Comparison of ENCODE assay signal across 8 cellular contexts in the genomic region with DNA sequence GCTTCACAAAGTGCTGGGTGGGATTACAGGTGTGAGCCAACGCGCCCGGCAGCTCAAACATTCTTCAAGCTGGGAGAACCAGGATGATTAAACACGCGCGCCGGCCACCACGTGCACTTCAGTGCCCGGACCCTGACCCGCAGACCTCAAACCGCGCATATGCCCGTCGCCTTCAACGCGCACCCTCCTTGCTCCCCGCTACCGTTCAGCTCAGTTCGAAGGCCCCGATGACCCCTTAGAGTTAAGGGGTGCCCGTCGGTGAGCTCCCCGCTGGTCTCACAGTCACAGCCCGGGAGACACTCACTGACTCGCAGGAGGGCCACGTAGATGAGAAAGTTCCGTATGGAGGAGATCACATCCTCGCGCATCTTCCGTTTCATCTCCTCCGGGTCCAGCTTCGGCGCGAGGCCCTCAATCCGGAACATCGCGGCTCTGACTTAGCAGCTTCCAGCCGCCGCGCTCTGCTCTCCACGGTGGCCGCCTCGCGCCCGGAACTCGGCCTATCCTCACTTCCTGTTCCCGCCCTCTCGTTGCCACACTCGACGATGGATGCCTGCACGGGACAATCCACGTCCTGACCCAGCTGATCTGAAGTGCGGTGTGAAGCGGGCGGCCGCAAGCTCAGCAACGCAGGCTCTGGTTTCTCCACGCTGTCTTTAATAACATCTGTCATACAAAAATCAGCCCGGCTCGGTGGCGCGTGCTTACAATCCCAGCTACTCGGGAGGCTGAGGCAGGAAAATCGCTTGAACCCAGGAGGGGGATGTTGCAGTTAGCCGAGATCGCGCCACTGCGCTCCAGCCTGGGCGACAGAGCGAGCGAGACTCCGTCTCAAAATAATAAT. TPM values are rescaled to one million over a fixed set of nuclear protein-coding genes. Genes with fewer than 3 reads are reported as not detected.
DNase-seq lines count a peak whose midpoint lies in the region; TF ChIP-seq lines count a peak whose summit lies in the region.

A gene (minus strand): TSS at position 490 of the 844 bp plus-strand sequence. CDS start 65 bp downstream, at position 425.

- H2BK120ac ChIP-seq in H9 (ENCODE audit: low read depth, low read length, poor library complexity, severe bottlenecking), result no peak within 1 kb of the TSS

- peak within 1 kb of the TSS; percentile 46 for H2AFZ ChIP-seq in H9 (ENCODE audit: low read length)

- peaks cover 12% of the 10 kb centered on the region for H3K79me1 ChIP-seq in H9 (ENCODE audit: insufficient read depth, low read depth, low read length, poor library complexity, severe bottlenecking)

- H2BK5ac ChIP-seq in H9 (ENCODE audit: insufficient read length, low read length), result no peak within 1 kb of the TSS

- peak within 1 kb of the TSS; percentile 99 for H3K4me3 ChIP-seq in fibroblast of the aortic adventitia (ENCODE audit: low read depth, low read length)

- peak within 1 kb of the TSS; percentile 99 for H3K14ac ChIP-seq in H9 (ENCODE audit: insufficient read depth, low read length)

- H3K27ac ChIP-seq in H9 (ENCODE audit: insufficient read length, low read depth, low read length), result no peak within 1 kb of the TSS

- no peaks in the 10 kb centered on the region; the same call in 1 of the 2 replicates for H3K4me1 ChIP-seq in H9 (ENCODE audit: insufficient read depth, low read length)

- H3K79me2 ChIP-seq in H9 (ENCODE audit: insufficient read depth, low read length), result peaks cover 18% of the 10 kb centered on the region

- H3K23me2 ChIP-seq in H9 (ENCODE audit: insufficient read length, low read depth, low read length, poor library complexity, severe bottlenecking), result peaks cover 3% of the 10 kb centered on the region

- H4K20me1 ChIP-seq in H9 (ENCODE audit: control insufficient read depth, insufficient read depth, insufficient read length), result no peaks in the 10 kb centered on the region

- peak within 1 kb of the TSS; percentile 93 for H4K5ac ChIP-seq in H9 (ENCODE audit: insufficient read length, low read depth, low read length)

- TF ChIP-seq CTCF in H9 (conservative IDR thresholded peaks at IDR 0.05), result no peak
- TF ChIP-seq CTCF in fibroblast of the aortic adventitia (IDR thresholded peaks at IDR 0.05; ENCODE audit: insufficient read depth, low read length), result no peak
- no peak for TF ChIP-seq CTCF in nephron (IDR thresholded peaks at IDR 0.05; ENCODE audit: unreplicated experiment in 3 of 3)

- H2BK15ac ChIP-seq in H9 (ENCODE audit: low read depth, low read length), result no peak within 1 kb of the TSS

- H3K23ac ChIP-seq in H9 (ENCODE audit: insufficient read length, low read depth, low read length), result no peak within 1 kb of the TSS

- H3K56ac ChIP-seq in H9 (ENCODE audit: insufficient read length, low read depth, low read length), result peak within 1 kb of the TSS; percentile 34

- H3K27ac Mint-ChIP-seq in H9 (peak within 1 kb of the TSS; percentile 33 to 97 (median 70); a peak in 6 of 7 replicates), nephron (peak within 1 kb of the TSS; percentile 95 to 98 (median 95))
- peak within 1 kb of the TSS; percentile 99 for H3K27ac Mint-ChIP-seq in stimulated activated naive CD8-positive, alpha-beta T cell treated with anti-CD3 and anti-CD28 coated beads, Interleukin-15, Interleukin-2, amounts not matched to agents 100 ng/mL and 50 ng/mL, for 24 hours

- H3K9me3 Mint-ChIP-seq in H9 (peaks cover 0 to 7% of the 10 kb centered on the region in 2 experiments; a peak in 1 of 5 replicates), nephron (no peaks in the 10 kb centered on the region)
- no peaks in the 10 kb centered on the region for H3K9me3 Mint-ChIP-seq in stimulated activated naive CD8-positive, alpha-beta T cell treated with anti-CD3 and anti-CD28 coated beads, Interleukin-15, Interleukin-2, amounts not matched to agents 100 ng/mL and 50 ng/mL, for 24 hours

- H3K4me1 Mint-ChIP-seq in H9 (peaks cover 8 to 24% of the 10 kb centered on the region in 2 experiments), nephron (peaks cover 25% of the 10 kb centered on the region)
- peaks cover 45% of the 10 kb centered on the region for H3K4me1 Mint-ChIP-seq in stimulated activated naive CD8-positive, alpha-beta T cell treated with anti-CD3 and anti-CD28 coated beads, Interleukin-15, Interleukin-2, amounts not matched to agents 100 ng/mL and 50 ng/mL, for 24 hours (ENCODE audit: low read depth)

- H3K27me3 Mint-ChIP-seq in H9 (ENCODE audit: low read depth) (peaks cover 51% of the 10 kb centered on the region), nephron (ENCODE audit: low read depth) (peaks cover 6% of the 10 kb centered on the region)
- H3K27me3 Mint-ChIP-seq in stimulated activated naive CD8-positive, alpha-beta T cell treated with anti-CD3 and anti-CD28 coated beads, Interleukin-15, Interleukin-2, amounts not matched to agents 100 ng/mL and 50 ng/mL, for 24 hours, result peaks cover 14% of the 10 kb centered on the region

- no peaks in the 10 kb centered on the region for H3K9me3 ChIP-seq in H9 (ENCODE audit: control insufficient read depth, low read depth, low read length)

- peak within 1 kb of the TSS; percentile 97 to 98 for H3K4me3 Mint-ChIP-seq in H9
- peak within 1 kb of the TSS; percentile 98 to 99 (median 98) for H3K4me3 Mint-ChIP-seq in nephron
- peak within 1 kb of the TSS; percentile 96 for H3K4me3 Mint-ChIP-seq in stimulated activated naive CD8-positive, alpha-beta T cell treated with anti-CD3 and anti-CD28 coated beads, Interleukin-15, Interleukin-2, amounts not matched to agents 100 ng/mL and 50 ng/mL, for 24 hours

- no CpG with 5 or more reads among the region's 72 CpGs for WGBS in H9 (ENCODE audit: extremely low coverage, insufficient read length, low lambda C conversion rate)

- no peak within 1 kb of the TSS for H2BK20ac ChIP-seq in H9 (ENCODE audit: low read depth, low read length, poor library complexity, severe bottlenecking)

- peak within 1 kb of the TSS; percentile 70 for H2BK12ac ChIP-seq in H9 (ENCODE audit: insufficient read length, low read depth, low read length)

- peaks cover 9 to 32% (median 23%) of the 10 kb centered on the region in 3 experiments; a peak in 6 of 7 replicates for H3K36me3 Mint-ChIP-seq in H9 (ENCODE audit: insufficient read depth in 1 of 3, low read depth in 3 of 3)
- peaks cover 13% of the 10 kb centered on the region for H3K36me3 Mint-ChIP-seq in nephron (ENCODE audit: low read depth)
- H3K36me3 Mint-ChIP-seq in stimulated activated naive CD8-positive, alpha-beta T cell treated with anti-CD3 and anti-CD28 coated beads, Interleukin-15, Interleukin-2, amounts not matched to agents 100 ng/mL and 50 ng/mL, for 24 hours (ENCODE audit: low read depth), result peaks cover 43% of the 10 kb centered on the region

- peak within 1 kb of the TSS; percentile 34 for H4K91ac ChIP-seq in H9 (ENCODE audit: insufficient read length, low read depth, low read length)

- peak within 1 kb of the TSS; percentile 88 for H3K18ac ChIP-seq in H9 (ENCODE audit: insufficient read length, low read depth, low read length)

- DNase-seq in ELR (ENCODE audit: low read depth) (peak; percentile 94), H9 (peak; percentile 91), M059J (ENCODE audit: low read depth) (peak; percentile 92), SHP77 (lab: John Stamatoyannopoulos, UW) (peak; percentile 71 to 80), fibroblast of the aortic adventitia (ENCODE audit: low read depth) (peak; percentile 93)
- DNase-seq in activated effector memory CD4-positive, alpha-beta T cell treated with Interleukin-2 at 50 U/mL for 16 hours, result peak; percentile 86

- peak within 1 kb of the TSS; percentile 97 for H3K9ac ChIP-seq in H9 (ENCODE audit: extremely low read depth, insufficient read length, low read length)

- H3K4me2 ChIP-seq in H9 (ENCODE audit: insufficient read depth, insufficient read length, low read length), result peak within 1 kb of the TSS; percentile 84

- H4K8ac ChIP-seq in H9 (replicated peaks; ENCODE audit: insufficient read length, low read depth, low read length), result no peak within 1 kb of the TSS

- H3K4ac ChIP-seq in H9 (ENCODE audit: low read depth, low read length), result 0 out of 2 replicates have a peak within 1 kb of the TSS, but pooled peaks have one; percentile 23

- no peak within 1 kb of the TSS for H3T11ph ChIP-seq in H9 (ENCODE audit: low read length)

- 0 out of 2 replicates have a peak, but pooled peaks cover 2% of the 10 kb centered on the region for H3K27me3 ChIP-seq in H9 (ENCODE audit: insufficient read depth, low read length)

- H2AK5ac ChIP-seq in H9 (ENCODE audit: insufficient read length, low read length), result no peak within 1 kb of the TSS

RNA-seq across cellular contexts. Expression of the gene that starts here (rescaled TPM):
- total RNA-seq in H9 (2021) (123 and 124 TPM in 2 replicates), fibroblast of the aortic adventitia (ENCODE audit: low replicate concordance) (58.5 and 181 TPM in 2 replicates)
- total RNA-seq in M059J (2014; rRNA removed; shearing (Covaris generic)), result 307 and 320 TPM in 2 replicates
